ENCODE assay signal across 13 cellular contexts in genomic region chr22:47918936-47919505, GRCh38.
DNase-seq lines count a peak whose midpoint lies in the region; ATAC-seq and TF ChIP-seq lines count a peak whose summit lies in the region.
"Had no signal": no experiment of that assay in that cellular context is flagged by ENCODE, and none has a peak within 500 bp of the region (broad histone marks: within the 10 kb centered on the region; RNA-seq: fewer than 3 reads in every experiment).

No MANE protein-coding gene starts in this region.

- ATAC-seq in HG02885 (IDR thresholded peaks at IDR 0.05; ENCODE audit: poor library complexity, unreplicated experiment) = peak; percentile 18
- no peak for ATAC-seq in HG03025 (IDR thresholded peaks at IDR 0.05; ENCODE audit: low FRiP score, unreplicated experiment)
- ATAC-seq in HG02642 (IDR thresholded peaks at IDR 0.05; ENCODE audit: poor library complexity, unreplicated experiment) = no peak
- ATAC-seq: Right ventricle myocardium inferior had no signal

- no peak overlapping the region for H3K4me3 Mint-ChIP-seq in chondrocyte (ENCODE audit: unreplicated experiment)
- H3K4me3 Mint-ChIP-seq: activated T-helper 1 cell treated with anti-CD3 and anti-CD28 coated beads, Interleukin-12 subunit alpha, Interleukin-12 subunit beta, Interleukin-2, Interleukin-4 antibody, amounts not matched to agents 30 ng/mL and 10 ng/mL and 1 ng/mL, durations not matched to agents 14 hours and 24 hours and 36 hours had no signal

- no peaks in the 10 kb centered on the region for H3K4me1 Mint-ChIP-seq in chondrocyte (ENCODE audit: low read depth)

- H3K27ac Mint-ChIP-seq in chondrocyte (ENCODE audit: unreplicated experiment) = no peak overlapping the region
- H3K27ac Mint-ChIP-seq: activated T-helper 1 cell treated with anti-CD3 and anti-CD28 coated beads, Interleukin-12 subunit alpha, Interleukin-12 subunit beta, Interleukin-2, Interleukin-4 antibody, amounts not matched to agents 30 ng/mL and 10 ng/mL and 1 ng/mL, durations not matched to agents 14 hours and 24 hours and 36 hours had no signal

- peak; percentile 37 for DNase-seq in Ammon's horn (ENCODE audit: low spot score)
- peak; percentile 50 for DNase-seq in NCI-H69 (lab: John Stamatoyannopoulos, UW)
- peak; percentile 15 for DNase-seq in globus pallidus (ENCODE audit: low spot score)
- DNase-seq in AG20443 (ENCODE audit: low spot score) = no peak
- no peak for DNase-seq in chondrocyte (ENCODE audit: low spot score)
- DNase-seq: activated CD4-positive, alpha-beta T cell treated with anti-CD3 and anti-CD28 coated beads, Interleukin-2, amount 50 U/mL, for 1 hour; islet precursor cell; T-helper 9 cell had no signal

- H3K36me3 Mint-ChIP-seq in chondrocyte (ENCODE audit: low read depth) = no peaks in the 10 kb centered on the region

- peaks cover 5% of the 10 kb centered on the region for H3K9me3 Mint-ChIP-seq in chondrocyte (ENCODE audit: low read depth)

- no peak for TF ChIP-seq CTCF in chondrocyte (IDR thresholded peaks at IDR 0.05)

- peaks cover 5% of the 10 kb centered on the region for H3K27me3 Mint-ChIP-seq in chondrocyte (ENCODE audit: low read depth)

Comparison
In these comparisons a context has a peak if more than half of its experiments do, and no peak if none do; other contexts are left out.
1. DNase-seq: peak in Ammon's horn (single experiment), NCI-H69 (single experiment) and globus pallidus (single experiment); none in AG20443 (single experiment) and chondrocyte (single experiment).